ENCODE assay signal across 12 cellular contexts in the genomic region with DNA sequence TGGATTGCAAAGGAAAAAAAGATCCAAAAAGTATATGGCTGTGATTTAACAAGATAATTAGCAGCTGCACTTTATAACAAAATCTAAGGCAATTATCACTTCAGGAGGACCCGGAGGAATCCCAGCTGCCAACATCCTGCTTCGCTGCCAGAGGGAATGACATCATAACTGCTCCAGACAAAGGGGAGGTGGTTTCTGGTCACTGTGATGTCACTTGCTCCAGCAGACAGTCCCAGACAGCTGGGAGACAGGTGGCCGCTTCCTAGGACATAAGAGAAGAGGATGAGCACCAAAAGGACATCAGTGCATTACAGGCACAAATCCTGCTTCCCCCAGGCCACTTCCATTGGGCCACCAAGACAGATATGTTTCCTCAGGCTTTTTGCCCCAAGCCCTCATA.
A peak's percentile ranks its signal among the peaks of the same experiment; 100 is the strongest.
DNase-seq lines count a peak whose midpoint lies in the region; ATAC-seq and TF ChIP-seq lines count a peak whose summit lies in the region.
"Had no signal": no experiment of that assay in that cellular context is flagged by ENCODE, and none has a peak within 500 bp of the region (broad histone marks: within the 10 kb centered on the region; RNA-seq: fewer than 3 reads in every experiment).

No MANE protein-coding gene starts in this region.

- H3K27me3 Mint-ChIP-seq in neural crest cell (ENCODE audit: low read depth): no peaks in the 10 kb centered on the region

- DNase-seq in ELF-1 (ENCODE audit: low read depth, low spot score): peak; percentile 42
- DNase-seq in NCI-H510A (lab: John Stamatoyannopoulos, UW): peak; percentile 32
- peak; percentile 26 for DNase-seq in mammary epithelial cell
- DNase-seq in neural crest cell (ENCODE audit: low read depth, low spot score): no peak
- DNase-seq in NCI-H1048 (lab: John Stamatoyannopoulos, UW): no peak
- DNase-seq in esophagus squamous epithelium (lab: John Stamatoyannopoulos, UW): no peak
- DNase-seq in DMS79 (lab: John Stamatoyannopoulos, UW): no peak
- DNase-seq: stimulated activated CD4-positive, alpha-beta T cell treated with anti-CD3 and anti-CD28 coated beads, Interleukin-1b, Interleukin-23, amount 100 ng/mL, for 48 hours; stomach had no signal

- H3K27me3 ChIP-seq in mammary epithelial cell (ENCODE audit: insufficient read depth, low read length): no peaks in the 10 kb centered on the region
- H3K27me3 ChIP-seq in esophagus squamous epithelium: no peaks in the 10 kb centered on the region
- H3K27me3 ChIP-seq: neural progenitor cell had no signal

- H3K36me3 Mint-ChIP-seq in neural crest cell (ENCODE audit: low read depth): no peaks in the 10 kb centered on the region
- H3K36me3 Mint-ChIP-seq: neural progenitor cell had no signal

- no peaks in the 10 kb centered on the region for H3K36me3 ChIP-seq in mammary epithelial cell (ENCODE audit: insufficient read depth, low read length)
- H3K36me3 ChIP-seq in esophagus squamous epithelium: no peaks in the 10 kb centered on the region
- H3K36me3 ChIP-seq: neural progenitor cell, stomach had no signal

- CTCF ChIA-PET in mammary epithelial cell (lab: Charles Lee; ENCODE audit: low non-redundant PET): no interaction called here

- peak overlapping the region; percentile 12 for H3K27ac Mint-ChIP-seq in neural crest cell (ENCODE audit: unreplicated experiment)
- H3K27ac Mint-ChIP-seq: activated T-helper 1 cell treated with anti-CD3 and anti-CD28 coated beads, Interleukin-12 subunit alpha, Interleukin-12 subunit beta, Interleukin-2, Interleukin-4 antibody, amounts not matched to agents 30 ng/mL and 10 ng/mL and 1 ng/mL, durations not matched to agents 14 hours and 24 hours and 36 hours; neural progenitor cell had no signal

- no peaks in the 10 kb centered on the region for H4K20me1 ChIP-seq in mammary epithelial cell (ENCODE audit: insufficient read depth, low read length)

- intact Hi-C loops in mammary epithelial cell (cut with micrococcal nuclease) (no loop called here), esophagus squamous epithelium (cut with DNase I) (no loop called here)

- no peak overlapping the region for H3K4me2 ChIP-seq in mammary epithelial cell (ENCODE audit: insufficient read depth, low read depth, low read length)
- H3K4me2 ChIP-seq: neural progenitor cell had no signal

- in situ Hi-C loops in mammary epithelial cell (cut with MboI; ENCODE audit: low sequenced_read_pairs in 2 of 2): no loop called here

- no peak overlapping the region for H3K4me3 ChIP-seq in mammary epithelial cell (replicated peaks in 1 of 3; ENCODE audit: insufficient read depth in 1 of 3, low read depth in 2 of 3, low read length in 3 of 3)
- H3K4me3 ChIP-seq in esophagus squamous epithelium: no peak overlapping the region
- H3K4me3 ChIP-seq: neural progenitor cell, stomach had no signal

- dilution Hi-C loops in mammary epithelial cell (cut with HindIII; ENCODE audit: low sequenced_read_pairs): no loop called here

- H3K9ac ChIP-seq in mammary epithelial cell (ENCODE audit: insufficient read depth, low read length): no peak overlapping the region
- H3K9ac ChIP-seq: neural progenitor cell had no signal

- no peaks in the 10 kb centered on the region for H3K79me2 ChIP-seq in mammary epithelial cell (ENCODE audit: insufficient read depth, low read length)

- H3K4me1 ChIP-seq in mammary epithelial cell (ENCODE audit: insufficient read depth, low read length) (peaks cover 32% of the 10 kb centered on the region), esophagus squamous epithelium (peaks cover 0 to 22% (median 7%) of the 10 kb centered on the region in 3 donors)

- no peak overlapping the region for H3K27ac ChIP-seq in mammary epithelial cell (ENCODE audit: insufficient read depth, low read depth, low read length)
- no peak overlapping the region for H3K27ac ChIP-seq in esophagus squamous epithelium
- H3K27ac ChIP-seq: neural progenitor cell, stomach had no signal

- H3K9me3 ChIP-seq in mammary epithelial cell (replicated peaks; ENCODE audit: insufficient read depth, low read length) (no peaks in the 10 kb centered on the region), esophagus squamous epithelium (peaks cover 0 to 5% (median 0%) of the 10 kb centered on the region in 3 donors)

- no peak for TF ChIP-seq POLR2A in esophagus squamous epithelium (IDR thresholded peaks at IDR 0.05)

- H2AFZ ChIP-seq in mammary epithelial cell (ENCODE audit: low read depth, low read length): no peak overlapping the region
- H2AFZ ChIP-seq: neural progenitor cell had no signal

- peaks cover 28% of the 10 kb centered on the region for H3K4me1 Mint-ChIP-seq in neural crest cell

- H3K9me3 Mint-ChIP-seq in neural crest cell: no peaks in the 10 kb centered on the region

- H3K4me3 Mint-ChIP-seq in neural crest cell: no peak overlapping the region
- H3K4me3 Mint-ChIP-seq: activated T-helper 1 cell treated with anti-CD3 and anti-CD28 coated beads, Interleukin-12 subunit alpha, Interleukin-12 subunit beta, Interleukin-2, Interleukin-4 antibody, amounts not matched to agents 30 ng/mL and 10 ng/mL and 1 ng/mL, durations not matched to agents 14 hours and 24 hours and 36 hours; neural progenitor cell had no signal

- TF ChIP-seq CTCF in mammary epithelial cell (conservative IDR thresholded peaks at IDR 0.05 in 1 of 2, IDR thresholded peaks at IDR 0.05 in 1 of 2; ENCODE audit: extremely low read depth in 1 of 2, insufficient read depth in 1 of 2, low read depth in 1 of 2, low read length in 2 of 2) (no peak), neural crest cell (conservative IDR thresholded peaks at IDR 0.05) (no peak), esophagus squamous epithelium (IDR thresholded peaks at IDR 0.05) (no peak)

- WGBS in mammary epithelial cell (ENCODE audit: low coverage, missing lambda C conversion rate): 33% methylated on average over 3 of the region's 3 CpGs
- WGBS in esophagus squamous epithelium, 2 donors: 44 to 75% methylated on average over 1 to 3 of the region's 3 CpGs

- BruUV-seq in mammary epithelial cell (replicated peaks; lab: Mats Ljungman, UMichigan): no TSS peak

- no peak for ATAC-seq in GM21576 (IDR thresholded peaks at IDR 0.05; ENCODE audit: unreplicated experiment)

Comparison
In these comparisons a context has a peak if more than half of its experiments do, and no peak if none do; other contexts are left out.
1. DNase-seq: peak in ELF-1 (single experiment), NCI-H510A (single experiment) and mammary epithelial cell (single experiment); none in neural crest cell (single experiment), NCI-H1048 (single experiment), esophagus squamous epithelium (single experiment) and DMS79 (single experiment).